1 cellular context compared by ENCODE assay signal in genomic region chr2:27264753-27265535, GRCh38.
TF ChIP-seq lines count a peak whose summit lies in the region.

No MANE protein-coding gene starts in this region.

TF ChIP-seq in HepG2, 621 proteins besides CTCF, POLR2A, EP300 and RAD21 (continued from another document and continues in another):
- TF ChIP-seq NFYB (CRISPR knock-in tag; IDR thresholded peaks at IDR 0.05) (peak; percentile 36; the same call in 1 of the 2 replicates), ZNF335 (CRISPR knock-in tag; IDR thresholded peaks at IDR 0.05) (no peak), ZNF101 (CRISPR knock-in tag; IDR thresholded peaks at IDR 0.05; ENCODE audit: borderline replicate concordance, low read depth) (no peak), HOMEZ (CRISPR knock-in tag; IDR thresholded peaks at IDR 0.05; ENCODE audit: low read depth) (no peak), SRSF4 (IDR thresholded peaks at IDR 0.05; ENCODE audit: low read depth, low read length, poor library complexity, severe bottlenecking) (no peak), ZNF513 (CRISPR knock-in tag; conservative IDR thresholded peaks at IDR 0.05) (no peak), ZNF713 (CRISPR knock-in tag; IDR thresholded peaks at IDR 0.05) (no peak), POLR2AphosphoS5 (IDR thresholded peaks at IDR 0.05; ENCODE audit: low read depth, low read length) (no peak), CBX5 (CRISPR knock-in tag; IDR thresholded peaks at IDR 0.05; ENCODE audit: borderline replicate concordance) (peak; percentile 86; the same call in 1 of the 2 replicates), RXRB (CRISPR knock-in tag; IDR thresholded peaks at IDR 0.05; ENCODE audit: borderline replicate concordance) (no peak), ZNF234 (CRISPR knock-in tag; conservative IDR thresholded peaks at IDR 0.05) (no peak), MTA1 (CRISPR knock-in tag; IDR thresholded peaks at IDR 0.05; ENCODE audit: borderline replicate concordance) (no peak; the same call in 1 of the 2 replicates), NKX3-1 (CRISPR knock-in tag; IDR thresholded peaks at IDR 0.05) (no peak), NBN (conservative IDR thresholded peaks at IDR 0.05) (no peak), SIX4 (CRISPR knock-in tag; IDR thresholded peaks at IDR 0.05) (no peak), FOXK1 (CRISPR knock-in tag; IDR thresholded peaks at IDR 0.05; ENCODE audit: borderline replicate concordance, low read depth) (peak; percentile 55; the same call in 1 of the 2 replicates), ZNF556 (CRISPR knock-in tag; IDR thresholded peaks at IDR 0.05; ENCODE audit: borderline replicate concordance) (peak; percentile 76; the same call in 1 of the 2 replicates), HOXA9 (CRISPR knock-in tag; IDR thresholded peaks at IDR 0.05; ENCODE audit: borderline replicate concordance) (0 out of 2 replicates have a peak, but pooled peaks have one; percentile 5), SAFB2 (CRISPR knock-in tag; IDR thresholded peaks at IDR 0.05; ENCODE audit: borderline replicate concordance, low read depth) (no peak), PTBP1 (IDR thresholded peaks at IDR 0.05; ENCODE audit: low read depth, low read length, poor library complexity, severe bottlenecking) (peak; percentile 85), ZNF512 (CRISPR knock-in tag; IDR thresholded peaks at IDR 0.05) (no peak), ZIK1 (CRISPR knock-in tag; IDR thresholded peaks at IDR 0.05; ENCODE audit: borderline replicate concordance, low read depth) (0 out of 2 replicates have a peak, but pooled peaks have one; percentile 60), HOXA3 (CRISPR knock-in tag; IDR thresholded peaks at IDR 0.05) (peak; percentile 85), KMT2A (CRISPR knock-in tag; IDR thresholded peaks at IDR 0.05) (no peak; the same call in 1 of the 2 replicates), IRF2 (CRISPR knock-in tag; IDR thresholded peaks at IDR 0.05) (peak; percentile 53; the same call in 1 of the 2 replicates), MAX (IDR thresholded peaks at IDR 0.05) (peak; percentile 96), ZNF17 (CRISPR knock-in tag; IDR thresholded peaks at IDR 0.05) (no peak), FOXK2 (IDR thresholded peaks at IDR 0.05) (no peak), CHD2 (IDR thresholded peaks at IDR 0.05; ENCODE audit: low read depth, low read length) (no peak), ZNF567 (CRISPR knock-in tag; IDR thresholded peaks at IDR 0.05; ENCODE audit: borderline replicate concordance) (no peak), ETV6 (CRISPR knock-in tag; conservative IDR thresholded peaks at IDR 0.05) (no peak), TFDP2 (CRISPR knock-in tag; IDR thresholded peaks at IDR 0.05) (peak; percentile 91), ZNF3 (CRISPR knock-in tag; IDR thresholded peaks at IDR 0.05) (no peak), FOXA1 (IDR thresholded peaks at IDR 0.05) (no peak), FOXA1 (CRISPR knock-in tag; IDR thresholded peaks at IDR 0.05) (no peak), TRAFD1 (CRISPR knock-in tag; IDR thresholded peaks at IDR 0.05; ENCODE audit: borderline replicate concordance) (no peak), TRIM22 (IDR thresholded peaks at IDR 0.05) (no peak), ZSCAN12 (CRISPR knock-in tag; IDR thresholded peaks at IDR 0.05) (no peak), SOX5 (CRISPR knock-in tag; IDR thresholded peaks at IDR 0.05; ENCODE audit: borderline replicate concordance) (peak; percentile 33; the same call in 1 of the 2 replicates), ZBTB10 (CRISPR knock-in tag; IDR thresholded peaks at IDR 0.05; ENCODE audit: borderline replicate concordance) (no peak; the same call in 1 of the 2 replicates), ZNF788 (CRISPR knock-in tag; IDR thresholded peaks at IDR 0.05; ENCODE audit: borderline replicate concordance) (peak; percentile 77; the same call in 1 of the 2 replicates), KLF11 (CRISPR knock-in tag; IDR thresholded peaks at IDR 0.05) (0 out of 2 replicates have a peak, but pooled peaks have one; percentile 47), REL (CRISPR knock-in tag; conservative IDR thresholded peaks at IDR 0.05) (no peak), RBM39 (IDR thresholded peaks at IDR 0.05; ENCODE audit: low read depth, low read length, poor library complexity, severe bottlenecking) (peak; percentile 42), ZNF331 (CRISPR knock-in tag; IDR thresholded peaks at IDR 0.05) (peak; percentile 90), ZNF772 (CRISPR knock-in tag; IDR thresholded peaks at IDR 0.05) (peak; percentile 55; the same call in 1 of the 2 replicates), PLRG1 (conservative IDR thresholded peaks at IDR 0.05) (no peak), TERF1 (CRISPR knock-in tag; IDR thresholded peaks at IDR 0.05) (no peak), ZFY (CRISPR knock-in tag; IDR thresholded peaks at IDR 0.05) (peak; percentile 45; the same call in 1 of the 2 replicates), ZNF883 (CRISPR knock-in tag; IDR thresholded peaks at IDR 0.05; ENCODE audit: not compliant biosample characterization) (peak; percentile 55), TFDP1 (CRISPR knock-in tag; IDR thresholded peaks at IDR 0.05; ENCODE audit: borderline replicate concordance) (peak; percentile 96), HCFC1 (IDR thresholded peaks at IDR 0.05; ENCODE audit: low read depth, low read length) (no peak), PHB2 (IDR thresholded peaks at IDR 0.05; ENCODE audit: partially characterized antibody) (no peak), GMEB2 (CRISPR knock-in tag; IDR thresholded peaks at IDR 0.05; ENCODE audit: low read depth) (no peak), ZNF776 (CRISPR knock-in tag; IDR thresholded peaks at IDR 0.05) (peak; percentile 53; the same call in 1 of the 2 replicates)
